1 cellular context compared by ENCODE assay signal in the genomic region with DNA sequence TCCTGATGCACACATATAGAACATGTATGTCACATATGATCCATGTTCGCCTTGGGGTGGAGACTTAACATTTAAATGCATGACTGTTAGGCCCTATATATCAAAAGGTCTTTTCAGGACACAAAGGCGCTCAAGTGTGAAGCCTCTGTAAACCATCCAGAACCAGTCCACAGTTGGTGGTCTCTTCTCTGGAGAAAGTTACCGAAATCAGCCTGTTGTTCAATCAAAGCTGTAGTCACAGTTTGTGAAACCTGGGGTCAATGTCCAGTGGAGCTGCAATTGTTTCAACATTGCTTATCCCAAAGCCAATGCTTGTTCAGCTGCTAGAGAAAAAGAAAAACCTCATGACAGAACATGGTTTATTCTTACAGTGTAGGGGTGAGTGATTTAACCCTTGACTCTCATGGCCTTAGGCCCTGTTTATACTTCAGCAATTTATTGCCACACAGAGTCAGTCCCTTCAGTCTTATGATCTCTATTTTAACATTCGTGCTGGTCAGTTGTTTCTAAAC.
A peak's percentile ranks its signal among the peaks of the same experiment; 100 is the strongest.
TF ChIP-seq lines count a peak whose summit lies in the region.

No MANE protein-coding gene starts in this region.

TF ChIP-seq in HepG2, 621 proteins besides CTCF, POLR2A, EP300 and RAD21 (continued from another document and continues in another):
- TF ChIP-seq, protein P1, sequence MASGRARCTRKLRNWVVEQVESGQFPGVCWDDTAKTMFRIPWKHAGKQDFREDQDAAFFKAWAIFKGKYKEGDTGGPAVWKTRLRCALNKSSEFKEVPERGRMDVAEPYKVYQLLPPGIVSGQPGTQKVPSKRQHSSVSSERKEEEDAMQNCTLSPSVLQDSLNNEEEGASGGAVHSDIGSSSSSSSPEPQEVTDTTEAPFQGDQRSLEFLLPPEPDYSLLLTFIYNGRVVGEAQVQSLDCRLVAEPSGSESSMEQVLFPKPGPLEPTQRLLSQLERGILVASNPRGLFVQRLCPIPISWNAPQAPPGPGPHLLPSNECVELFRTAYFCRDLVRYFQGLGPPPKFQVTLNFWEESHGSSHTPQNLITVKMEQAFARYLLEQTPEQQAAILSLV (CRISPR knock-in tag; IDR thresholded peaks at IDR 0.05; ENCODE audit: borderline replicate concordance), result no peak
- TF ChIP-seq CEBPG (CRISPR knock-in tag; IDR thresholded peaks at IDR 0.05) (peak; percentile 89), ISL2 (CRISPR knock-in tag; IDR thresholded peaks at IDR 0.05) (no peak), AHR (CRISPR knock-in tag; IDR thresholded peaks at IDR 0.05) (no peak), ZNF569 (CRISPR knock-in tag; IDR thresholded peaks at IDR 0.05; ENCODE audit: borderline replicate concordance) (no peak), HMG20B (CRISPR knock-in tag; conservative IDR thresholded peaks at IDR 0.05) (peak; percentile 91; the same call in 1 of the 2 replicates), SPEN (CRISPR knock-in tag; IDR thresholded peaks at IDR 0.05; ENCODE audit: low read depth) (0 out of 2 replicates have a peak, but pooled peaks have one; percentile 41), MIXL1 (CRISPR knock-in tag; IDR thresholded peaks at IDR 0.05) (peak; percentile 42; the same call in 1 of the 2 replicates), EHMT2 (IDR thresholded peaks at IDR 0.05; ENCODE audit: borderline replicate concordance, low read depth, low read length) (peak; percentile 49; the same call in 1 of the 2 replicates), ZNF253 (CRISPR knock-in tag; IDR thresholded peaks at IDR 0.05; ENCODE audit: borderline replicate concordance) (no peak), ZNF709 (CRISPR knock-in tag; IDR thresholded peaks at IDR 0.05) (no peak), ASH2L (IDR thresholded peaks at IDR 0.05; ENCODE audit: insufficient read length, low read depth, low read length) (peak; percentile 66), CCAR2 (optimal IDR thresholded peaks at IDR 0.05; ENCODE audit: low read depth, low read length) (peak; percentile 53), ZNF430 (CRISPR knock-in tag; IDR thresholded peaks at IDR 0.05) (no peak), ZNF703 (CRISPR knock-in tag; IDR thresholded peaks at IDR 0.05; ENCODE audit: borderline replicate concordance) (no peak), SETDB1 (CRISPR knock-in tag; IDR thresholded peaks at IDR 0.05; ENCODE audit: borderline replicate concordance) (no peak), KMT2B (CRISPR knock-in tag; IDR thresholded peaks at IDR 0.05) (no peak), ZNF83 (CRISPR knock-in tag; IDR thresholded peaks at IDR 0.05; ENCODE audit: borderline replicate concordance) (no peak), TEAD2 (CRISPR knock-in tag; IDR thresholded peaks at IDR 0.05) (no peak), HOXA5 (CRISPR knock-in tag; IDR thresholded peaks at IDR 0.05) (no peak), TARDBP (CRISPR knock-in tag; IDR thresholded peaks at IDR 0.05) (0 out of 2 replicates have a peak, but pooled peaks have one; percentile 19), NR2F2 (IDR thresholded peaks at IDR 0.05; ENCODE audit: borderline replicate concordance, low read depth) (0 out of 2 replicates have a peak, but pooled peaks have one; percentile 53), MTF2 (CRISPR knock-in tag; IDR thresholded peaks at IDR 0.05; ENCODE audit: borderline replicate concordance) (no peak), NFRKB (IDR thresholded peaks at IDR 0.05) (no peak), ZNF138 (CRISPR knock-in tag; IDR thresholded peaks at IDR 0.05; ENCODE audit: low read depth) (no peak), SATB2 (CRISPR knock-in tag; IDR thresholded peaks at IDR 0.05) (no peak), ZFP90 (CRISPR knock-in tag; IDR thresholded peaks at IDR 0.05; ENCODE audit: borderline replicate concordance) (no peak), SMC3 (IDR thresholded peaks at IDR 0.05; ENCODE audit: low read length) (no peak), RARA (CRISPR knock-in tag; IDR thresholded peaks at IDR 0.05) (peak; percentile 43; the same call in 1 of the 2 replicates), ZNF614 (CRISPR knock-in tag; IDR thresholded peaks at IDR 0.05; ENCODE audit: borderline replicate concordance) (peak; percentile 91; the same call in 1 of the 2 replicates), ESRRA (CRISPR knock-in tag; IDR thresholded peaks at IDR 0.05; ENCODE audit: low read depth) (no peak), IRF2 (CRISPR knock-in tag; IDR thresholded peaks at IDR 0.05) (peak; percentile 58; the same call in 1 of the 2 replicates), ZFP62 (CRISPR knock-in tag; IDR thresholded peaks at IDR 0.05) (no peak), NCOR1 (IDR thresholded peaks at IDR 0.05; ENCODE audit: borderline replicate concordance, low read length) (peak; percentile 96), NCOA5 (CRISPR knock-in tag; IDR thresholded peaks at IDR 0.05) (no peak), HOXA9 (CRISPR knock-in tag; IDR thresholded peaks at IDR 0.05; ENCODE audit: borderline replicate concordance) (no peak), ZNF143 (CRISPR knock-in tag; IDR thresholded peaks at IDR 0.05) (no peak), ZNF7 (CRISPR knock-in tag; IDR thresholded peaks at IDR 0.05) (no peak), YEATS4 (CRISPR knock-in tag; IDR thresholded peaks at IDR 0.05; ENCODE audit: borderline replicate concordance) (no peak; the same call in 1 of the 2 replicates), ZXDC (CRISPR knock-in tag; IDR thresholded peaks at IDR 0.05) (no peak), THAP11 (CRISPR knock-in tag; IDR thresholded peaks at IDR 0.05) (0 out of 2 replicates have a peak, but pooled peaks have one; percentile 45), BRCA1 (CRISPR knock-in tag; IDR thresholded peaks at IDR 0.05) (no peak), ZNF317 (CRISPR knock-in tag; IDR thresholded peaks at IDR 0.05) (no peak), ZNF766 (CRISPR knock-in tag; IDR thresholded peaks at IDR 0.05; ENCODE audit: borderline replicate concordance) (no peak), SALL1 (CRISPR knock-in tag; IDR thresholded peaks at IDR 0.05) (peak; percentile 49; the same call in 1 of the 2 replicates)
- TF ChIP-seq, protein P2, sequence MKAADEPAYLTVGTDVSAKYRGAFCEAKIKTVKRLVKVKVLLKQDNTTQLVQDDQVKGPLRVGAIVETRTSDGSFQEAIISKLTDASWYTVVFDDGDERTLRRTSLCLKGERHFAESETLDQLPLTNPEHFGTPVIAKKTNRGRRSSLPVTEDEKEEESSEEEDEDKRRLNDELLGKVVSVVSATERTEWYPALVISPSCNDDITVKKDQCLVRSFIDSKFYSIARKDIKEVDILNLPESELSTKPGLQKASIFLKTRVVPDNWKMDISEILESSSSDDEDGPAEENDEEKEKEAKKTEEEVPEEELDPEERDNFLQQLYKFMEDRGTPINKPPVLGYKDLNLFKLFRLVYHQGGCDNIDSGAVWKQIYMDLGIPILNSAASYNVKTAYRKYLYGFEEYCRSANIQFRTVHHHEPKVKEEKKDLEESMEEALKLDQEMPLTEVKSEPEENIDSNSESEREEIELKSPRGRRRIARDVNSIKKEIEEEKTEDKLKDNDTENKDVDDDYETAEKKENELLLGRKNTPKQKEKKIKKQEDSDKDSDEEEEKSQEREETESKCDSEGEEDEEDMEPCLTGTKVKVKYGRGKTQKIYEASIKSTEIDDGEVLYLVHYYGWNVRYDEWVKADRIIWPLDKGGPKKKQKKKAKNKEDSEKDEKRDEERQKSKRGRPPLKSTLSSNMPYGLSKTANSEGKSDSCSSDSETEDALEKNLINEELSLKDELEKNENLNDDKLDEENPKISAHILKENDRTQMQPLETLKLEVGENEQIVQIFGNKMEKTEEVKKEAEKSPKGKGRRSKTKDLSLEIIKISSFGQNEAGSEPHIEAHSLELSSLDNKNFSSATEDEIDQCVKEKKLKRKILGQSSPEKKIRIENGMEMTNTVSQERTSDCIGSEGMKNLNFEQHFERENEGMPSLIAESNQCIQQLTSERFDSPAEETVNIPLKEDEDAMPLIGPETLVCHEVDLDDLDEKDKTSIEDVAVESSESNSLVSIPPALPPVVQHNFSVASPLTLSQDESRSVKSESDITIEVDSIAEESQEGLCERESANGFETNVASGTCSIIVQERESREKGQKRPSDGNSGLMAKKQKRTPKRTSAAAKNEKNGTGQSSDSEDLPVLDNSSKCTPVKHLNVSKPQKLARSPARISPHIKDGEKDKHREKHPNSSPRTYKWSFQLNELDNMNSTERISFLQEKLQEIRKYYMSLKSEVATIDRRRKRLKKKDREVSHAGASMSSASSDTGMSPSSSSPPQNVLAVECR (CRISPR knock-in tag; IDR thresholded peaks at IDR 0.05; ENCODE audit: borderline replicate concordance), result peak; percentile 31; the same call in 1 of the 2 replicates
- TF ChIP-seq, protein P3, sequence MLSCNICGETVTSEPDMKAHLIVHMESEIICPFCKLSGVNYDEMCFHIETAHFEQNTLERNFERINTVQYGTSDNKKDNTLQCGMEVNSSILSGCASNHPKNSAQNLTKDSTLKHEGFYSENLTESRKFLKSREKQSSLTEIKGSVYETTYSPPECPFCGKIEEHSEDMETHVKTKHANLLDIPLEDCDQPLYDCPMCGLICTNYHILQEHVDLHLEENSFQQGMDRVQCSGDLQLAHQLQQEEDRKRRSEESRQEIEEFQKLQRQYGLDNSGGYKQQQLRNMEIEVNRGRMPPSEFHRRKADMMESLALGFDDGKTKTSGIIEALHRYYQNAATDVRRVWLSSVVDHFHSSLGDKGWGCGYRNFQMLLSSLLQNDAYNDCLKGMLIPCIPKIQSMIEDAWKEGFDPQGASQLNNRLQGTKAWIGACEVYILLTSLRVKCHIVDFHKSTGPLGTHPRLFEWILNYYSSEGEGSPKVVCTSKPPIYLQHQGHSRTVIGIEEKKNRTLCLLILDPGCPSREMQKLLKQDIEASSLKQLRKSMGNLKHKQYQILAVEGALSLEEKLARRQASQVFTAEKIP (CRISPR knock-in tag; IDR thresholded peaks at IDR 0.05; ENCODE audit: borderline replicate concordance), result no peak
- TF ChIP-seq, protein P4, sequence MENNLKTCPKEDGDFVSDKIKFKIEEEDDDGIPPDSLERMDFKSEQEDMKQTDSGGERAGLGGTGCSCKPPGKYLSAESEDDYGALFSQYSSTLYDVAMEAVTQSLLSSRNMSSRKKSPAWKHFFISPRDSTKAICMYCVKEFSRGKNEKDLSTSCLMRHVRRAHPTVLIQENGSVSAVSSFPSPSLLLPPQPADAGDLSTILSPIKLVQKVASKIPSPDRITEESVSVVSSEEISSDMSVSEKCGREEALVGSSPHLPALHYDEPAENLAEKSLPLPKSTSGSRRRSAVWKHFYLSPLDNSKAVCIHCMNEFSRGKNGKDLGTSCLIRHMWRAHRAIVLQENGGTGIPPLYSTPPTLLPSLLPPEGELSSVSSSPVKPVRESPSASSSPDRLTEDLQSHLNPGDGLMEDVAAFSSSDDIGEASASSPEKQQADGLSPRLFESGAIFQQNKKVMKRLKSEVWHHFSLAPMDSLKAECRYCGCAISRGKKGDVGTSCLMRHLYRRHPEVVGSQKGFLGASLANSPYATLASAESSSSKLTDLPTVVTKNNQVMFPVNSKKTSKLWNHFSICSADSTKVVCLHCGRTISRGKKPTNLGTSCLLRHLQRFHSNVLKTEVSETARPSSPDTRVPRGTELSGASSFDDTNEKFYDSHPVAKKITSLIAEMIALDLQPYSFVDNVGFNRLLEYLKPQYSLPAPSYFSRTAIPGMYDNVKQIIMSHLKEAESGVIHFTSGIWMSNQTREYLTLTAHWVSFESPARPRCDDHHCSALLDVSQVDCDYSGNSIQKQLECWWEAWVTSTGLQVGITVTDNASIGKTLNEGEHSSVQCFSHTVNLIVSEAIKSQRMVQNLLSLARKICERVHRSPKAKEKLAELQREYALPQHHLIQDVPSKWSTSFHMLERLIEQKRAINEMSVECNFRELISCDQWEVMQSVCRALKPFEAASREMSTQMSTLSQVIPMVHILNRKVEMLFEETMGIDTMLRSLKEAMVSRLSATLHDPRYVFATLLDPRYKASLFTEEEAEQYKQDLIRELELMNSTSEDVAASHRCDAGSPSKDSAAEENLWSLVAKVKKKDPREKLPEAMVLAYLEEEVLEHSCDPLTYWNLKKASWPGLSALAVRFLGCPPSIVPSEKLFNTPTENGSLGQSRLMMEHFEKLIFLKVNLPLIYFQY (CRISPR knock-in tag; IDR thresholded peaks at IDR 0.05; ENCODE audit: borderline replicate concordance), result 0 out of 2 replicates have a peak, but pooled peaks have one; percentile 35
- TF ChIP-seq, protein P5, sequence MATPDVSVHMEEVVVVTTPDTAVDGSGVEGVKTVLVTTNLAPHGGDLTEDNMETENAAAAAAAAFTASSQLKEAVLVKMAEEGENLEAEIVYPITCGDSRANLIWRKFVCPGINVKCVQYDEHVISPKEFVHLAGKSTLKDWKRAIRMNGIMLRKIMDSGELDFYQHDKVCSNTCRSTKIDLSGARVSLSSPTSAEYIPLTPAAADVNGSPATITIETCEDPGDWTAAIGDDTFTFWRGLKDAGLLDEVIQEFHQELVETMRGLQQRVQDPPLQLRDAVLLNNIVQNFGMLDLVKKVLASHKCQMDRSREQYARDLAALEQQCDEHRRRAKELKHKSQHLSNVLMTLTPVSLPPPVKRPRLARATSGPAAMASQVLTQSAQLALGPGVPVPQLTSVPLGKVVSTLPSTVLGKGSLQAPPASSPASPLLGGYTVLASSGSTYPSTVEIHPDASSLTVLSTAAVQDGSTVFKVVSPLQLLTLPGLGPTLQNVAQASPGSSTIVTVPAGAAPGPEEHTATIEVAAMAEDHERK (CRISPR knock-in tag; IDR thresholded peaks at IDR 0.05; ENCODE audit: low read depth), result no peak
- TF ChIP-seq, protein P6, sequence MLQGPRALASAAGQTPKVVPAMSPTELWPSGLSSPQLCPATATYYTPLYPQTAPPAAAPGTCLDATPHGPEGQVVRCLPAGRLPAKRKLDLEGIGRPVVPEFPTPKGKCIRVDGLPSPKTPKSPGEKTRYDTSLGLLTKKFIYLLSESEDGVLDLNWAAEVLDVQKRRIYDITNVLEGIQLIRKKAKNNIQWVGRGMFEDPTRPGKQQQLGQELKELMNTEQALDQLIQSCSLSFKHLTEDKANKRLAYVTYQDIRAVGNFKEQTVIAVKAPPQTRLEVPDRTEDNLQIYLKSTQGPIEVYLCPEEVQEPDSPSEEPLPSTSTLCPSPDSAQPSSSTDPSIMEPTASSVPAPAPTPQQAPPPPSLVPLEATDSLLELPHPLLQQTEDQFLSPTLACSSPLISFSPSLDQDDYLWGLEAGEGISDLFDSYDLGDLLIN (CRISPR knock-in tag; IDR thresholded peaks at IDR 0.05; ENCODE audit: borderline replicate concordance), result no peak
- TF ChIP-seq, protein P7, sequence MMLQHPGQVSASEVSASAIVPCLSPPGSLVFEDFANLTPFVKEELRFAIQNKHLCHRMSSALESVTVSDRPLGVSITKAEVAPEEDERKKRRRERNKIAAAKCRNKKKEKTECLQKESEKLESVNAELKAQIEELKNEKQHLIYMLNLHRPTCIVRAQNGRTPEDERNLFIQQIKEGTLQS (CRISPR knock-in tag; IDR thresholded peaks at IDR 0.05), result 0 out of 2 replicates have a peak, but pooled peaks have one; percentile 46
